In the genomic region with DNA sequence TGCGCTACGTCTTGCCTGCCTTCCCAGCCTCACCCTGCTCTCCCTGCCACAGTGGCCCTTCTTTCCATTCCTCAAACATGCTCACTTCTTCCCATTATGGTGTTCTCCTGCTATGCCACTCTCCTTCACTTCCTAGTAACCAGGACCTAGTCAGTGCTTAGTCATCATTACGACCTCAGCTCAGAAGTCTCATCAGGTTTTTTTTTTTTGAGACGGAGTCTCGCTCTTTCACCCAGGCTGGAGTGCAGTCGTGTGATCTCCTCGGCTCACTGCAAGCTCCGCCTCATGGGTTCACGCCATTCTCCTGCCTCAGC, we compare ENCODE assay signal across 11 cellular contexts.
A peak's percentile ranks its signal among the peaks of the same experiment; 100 is the strongest.
DNase-seq lines count a peak whose midpoint lies in the region; ATAC-seq and TF ChIP-seq lines count a peak whose summit lies in the region.
"Had no signal": no experiment of that assay in that cellular context is flagged by ENCODE, and none has a peak within 500 bp of the region (broad histone marks: within the 10 kb centered on the region; RNA-seq: fewer than 3 reads in every experiment).

No MANE protein-coding gene starts in this region.

- WGBS in lung, 2 donors: 67 to 77% methylated on average over 9 of the region's 9 CpGs

- BruUV-seq in A673 (replicated peaks; lab: Mats Ljungman, UMichigan): no TSS peak

- DNase-seq in Ammon's horn (ENCODE audit: low spot score) (peak; percentile 3), M059J (ENCODE audit: low read depth) (peak; percentile 96), cardiac fibroblast (ENCODE audit: low read depth in 2 of 2) (peak; percentile 75 to 93), lung (ENCODE audit: low spot score) (no peak), T-helper 9 cell (no peak), A673 (ENCODE audit: low spot score) (no peak)
- DNase-seq: activated CD4-positive, alpha-beta memory T cell treated with anti-CD3 and anti-CD28 coated beads for 36 hours; DMS79; immature natural killer cell had no signal

- no peak overlapping the region for H3K4me3 ChIP-seq in cardiac fibroblast (replicated peaks in 1 of 2; ENCODE audit: low read depth in 2 of 2, low read length in 2 of 2)
- no peak overlapping the region for H3K4me3 ChIP-seq in lung
- no peak overlapping the region for H3K4me3 ChIP-seq in A673 (ENCODE audit: low read depth, low read length, poor library complexity, severe bottlenecking)

- H3K4me1 ChIP-seq in lung (ENCODE audit: control insufficient read depth in 2 of 2, insufficient read depth in 2 of 2, low read length in 2 of 2) (peaks cover 0 to 1% of the 10 kb centered on the region in 2 donors), A673 (ENCODE audit: insufficient read depth, low read length, poor library complexity, severe bottlenecking) (no peaks in the 10 kb centered on the region)

- peak; percentile 76 for ATAC-seq in lung (ENCODE audit: insufficient read depth, low FRiP score)
- ATAC-seq in GM18517 (IDR thresholded peaks at IDR 0.05; ENCODE audit: unreplicated experiment): no peak
- no peak for ATAC-seq in HG02678 (IDR thresholded peaks at IDR 0.05; ENCODE audit: unreplicated experiment)

- POLR2A ChIA-PET in A673 (lab: Charles Lee; ENCODE audit: low non-redundant PET): no interaction called here

- TF ChIP-seq CTCF in cardiac fibroblast (IDR thresholded peaks at IDR 0.05; ENCODE audit: low read depth, low read length) (no peak), lung (IDR thresholded peaks at IDR 0.05; ENCODE audit: control extremely low read depth, extremely low read depth) (no peak), A673 (conservative IDR thresholded peaks at IDR 0.05; ENCODE audit: low read depth, low read length) (no peak)

- CTCF ChIA-PET in A673 (lab: Charles Lee): no interaction called here

- intact Hi-C loops in A673 (cut with micrococcal nuclease; ENCODE audit: unreplicated experiment): no loop called here

- H3K9me3 ChIP-seq in lung (ENCODE audit: control insufficient read depth in 2 of 2, insufficient read depth in 1 of 2, low read length in 1 of 2): no peaks in the 10 kb centered on the region
- H3K9me3 ChIP-seq in A673 (ENCODE audit: low read depth, low read length, poor library complexity, severe bottlenecking): no peaks in the 10 kb centered on the region

- H3K27me3 ChIP-seq in lung (ENCODE audit: control insufficient read depth, insufficient read depth) (no peaks in the 10 kb centered on the region), A673 (replicated peaks; ENCODE audit: insufficient read depth, low read depth, low read length, poor library complexity) (no peaks in the 10 kb centered on the region)

- H3K27ac ChIP-seq in lung (ENCODE audit: low read depth in 1 of 2, low read length in 1 of 2) (no peak overlapping the region), A673 (ENCODE audit: low read depth, low read length, poor library complexity, severe bottlenecking) (no peak overlapping the region)

- H3K36me3 ChIP-seq in lung (ENCODE audit: control insufficient read depth in 2 of 2, insufficient read depth in 2 of 2, low read length in 2 of 2) (no peaks in the 10 kb centered on the region), A673 (ENCODE audit: insufficient read depth, low read length, poor library complexity, severe bottlenecking) (no peaks in the 10 kb centered on the region)

Comparison
In these comparisons a context has a peak if more than half of its experiments do, and no peak if none do; other contexts are left out.
1. DNase-seq: peak in Ammon's horn (single experiment), M059J (single experiment) and cardiac fibroblast (2 of 2); none in lung (single experiment), T-helper 9 cell (single experiment) and A673 (single experiment).